ENCODE assay signal across 8 cellular contexts in genomic region chr13:102845630-102846260, GRCh38. TPM values are rescaled to one million over a fixed set of nuclear protein-coding genes. Genes with fewer than 3 reads are reported as not detected.
DNase-seq lines count a peak whose midpoint lies in the region; ATAC-seq, FAIRE-seq and TF ChIP-seq lines count a peak whose summit lies in the region.

TSS of gene ERCC5 (plus strand) at chr13:102846032. CDS start at chr13:102846267, 235 bp downstream.

- POLR2A ChIA-PET in H1 (lab: Charles Lee; ENCODE audit: partially characterized antibody): interaction anchor here (0.7 to 1.8 kb wide), 9 partner anchors 11 to 254 kb away, joined by 3 to 9 read pairs (median 4); partner anchors contain the start of genes TEX30 and TPP2

- H3K14ac ChIP-seq in H1 (ENCODE audit: insufficient read length) (no peak within 1 kb of the TSS), mesenchymal stem cell (ENCODE audit: low read length in 2 of 2) (peak within 1 kb of the TSS in 1 of 2 experiments; percentile 98)

- no peak within 1 kb of the TSS for H2BK120ac ChIP-seq in H1 (replicated peaks; ENCODE audit: low read depth, low read length)
- no peak within 1 kb of the TSS for H2BK120ac ChIP-seq in mesenchymal stem cell (ENCODE audit: low read depth, low read length)

- H4K8ac ChIP-seq in H1 (ENCODE audit: extremely low read depth, insufficient read depth, low read length) (peak within 1 kb of the TSS; percentile 94), mesenchymal stem cell (ENCODE audit: low read length) (peak within 1 kb of the TSS; percentile 88)

- peak within 1 kb of the TSS; percentile 99 for H3K27ac Mint-ChIP-seq in activated CD8-positive, alpha-beta memory T cell treated with anti-CD3 and anti-CD28 coated beads, Interleukin-2, amount 10 ng/mL, durations not matched to agents 7 days and 5 days

- no peak within 1 kb of the TSS for H2BK15ac ChIP-seq in H1 (ENCODE audit: low read length)
- peak within 1 kb of the TSS; percentile 30 for H2BK15ac ChIP-seq in mesenchymal stem cell (ENCODE audit: low read depth, poor library complexity, severe bottlenecking)

- H3K4me1 Mint-ChIP-seq in activated CD8-positive, alpha-beta memory T cell treated with anti-CD3 and anti-CD28 coated beads, Interleukin-2, amount 10 ng/mL, durations not matched to agents 7 days and 5 days: peaks cover 42% of the 10 kb centered on the region

- H3K9me3 Mint-ChIP-seq in activated CD8-positive, alpha-beta memory T cell treated with anti-CD3 and anti-CD28 coated beads, Interleukin-2, amount 10 ng/mL, durations not matched to agents 7 days and 5 days (ENCODE audit: low read depth): no peaks in the 10 kb centered on the region

- peak within 1 kb of the TSS; percentile 39 for H3K4ac ChIP-seq in H1 (replicated peaks; ENCODE audit: insufficient read length, low read depth, low read length)
- H3K4ac ChIP-seq in mesenchymal stem cell (ENCODE audit: low read depth in 1 of 2, low read length in 2 of 2): peak within 1 kb of the TSS; percentile 47 to 95

- H2BK20ac ChIP-seq in H1 (ENCODE audit: low read length): no peak within 1 kb of the TSS

- peaks cover 11% of the 10 kb centered on the region for H3K36me3 Mint-ChIP-seq in activated CD8-positive, alpha-beta memory T cell treated with anti-CD3 and anti-CD28 coated beads, Interleukin-2, amount 10 ng/mL, durations not matched to agents 7 days and 5 days

- H3K23ac ChIP-seq in H1 (ENCODE audit: insufficient read length) (no peak within 1 kb of the TSS), mesenchymal stem cell (ENCODE audit: low read length in 2 of 2) (peak within 1 kb of the TSS in 1 of 2 experiments; percentile 95)

- no peaks in the 10 kb centered on the region for H3K27me3 Mint-ChIP-seq in activated CD8-positive, alpha-beta memory T cell treated with anti-CD3 and anti-CD28 coated beads, Interleukin-2, amount 10 ng/mL, durations not matched to agents 7 days and 5 days

- H4K5ac ChIP-seq in H1 (ENCODE audit: insufficient read length, low read depth, low read length): peak within 1 kb of the TSS; percentile 70

- H3K4me3 ChIP-seq in NT2/D1 (ENCODE audit: insufficient read length, low read depth) (peak within 1 kb of the TSS; percentile 73), H1 (ENCODE audit: extremely low read depth in 1 of 4, insufficient read depth in 2 of 4, low read depth in 3 of 4, low read length in 4 of 4) (peak within 1 kb of the TSS; percentile 64 to 95 (median 90)), mesenchymal stem cell (ENCODE audit: insufficient read depth in 1 of 2, low read depth in 1 of 2, low read length in 2 of 2) (peak within 1 kb of the TSS; percentile 92 to 93)

- peak within 1 kb of the TSS; percentile 87 for H3K27ac ChIP-seq in H1 (ENCODE audit: low read depth, low read length)
- H3K27ac ChIP-seq in mesenchymal stem cell (ENCODE audit: low read length, poor library complexity, severe bottlenecking): peak within 1 kb of the TSS; percentile 92

- no peak within 1 kb of the TSS; the same call in 1 of the 2 replicates for H2AK5ac ChIP-seq in H1 (ENCODE audit: low read depth, low read length)
- peak within 1 kb of the TSS; percentile 39 for H2AK5ac ChIP-seq in mesenchymal stem cell (ENCODE audit: low read length, severe bottlenecking)

- H3K4me2 ChIP-seq in H1 (ENCODE audit: insufficient read depth in 1 of 2, low read depth in 2 of 2, low read length in 2 of 2) (peak within 1 kb of the TSS; percentile 82 to 92), mesenchymal stem cell (ENCODE audit: low read length, poor library complexity, severe bottlenecking) (peak within 1 kb of the TSS; percentile 74)

- TF ChIP-seq RAD21 in H1 (IDR thresholded peaks at IDR 0.05 in 1 of 2, conservative IDR thresholded peaks at IDR 0.05 in 1 of 2; ENCODE audit: low read depth in 2 of 2, low read length in 2 of 2): peak in 1 of 2 experiments; percentile 28; a peak in 2 of 4 replicates

- peak; percentile 51 for FAIRE-seq in HTR-8/SVneo (lab: Jason Lieb, UNC)
- peak; percentile 83 for FAIRE-seq in H1 (lab: Jason Lieb, UNC)

- 1% methylated on average over 49 of the region's 49 CpGs; no CpG with 5 or more reads in 1 of the 2 experiments for WGBS in H1 (ENCODE audit: extremely low coverage in 1 of 2, insufficient coverage in 1 of 2, insufficient read length in 1 of 2, insufficient replicate concordance in 2 of 2, low coverage in 1 of 2, low lambda C conversion rate in 2 of 2, missing lambda C conversion rate in 1 of 2), 2 experiments
- under 1% methylated on average over 49 of the region's 49 CpGs for WGBS in mesenchymal stem cell

- no peaks in the 10 kb centered on the region for H3K36me3 ChIP-seq in NT2/D1 (ENCODE audit: insufficient read depth, insufficient read length, low read length)
- no peaks in the 10 kb centered on the region for H3K36me3 ChIP-seq in H1 (ENCODE audit: control insufficient read depth in 2 of 4, insufficient read depth in 4 of 4, low read length in 3 of 4)
- peaks cover 5 to 29% of the 10 kb centered on the region in 2 experiments for H3K36me3 ChIP-seq in mesenchymal stem cell (ENCODE audit: control insufficient read depth in 1 of 2, insufficient read depth in 2 of 2, low read depth in 1 of 2, low read length in 2 of 2)

- peak; percentile 75 to 92 for TF ChIP-seq POLR2A in H1 (IDR thresholded peaks at IDR 0.05; ENCODE audit: control extremely low read depth in 1 of 2, low read depth in 2 of 2, low read length in 2 of 2)

- H3K27me3 ChIP-seq in NT2/D1 (ENCODE audit: insufficient read depth, insufficient read length) (no peaks in the 10 kb centered on the region), H1 (replicated peaks in 1 of 4; ENCODE audit: control insufficient read depth in 3 of 4, extremely low read depth in 1 of 4, insufficient read depth in 3 of 4, low read length in 3 of 4) (no peaks in the 10 kb centered on the region), mesenchymal stem cell (ENCODE audit: control insufficient read depth in 1 of 2, insufficient read depth in 1 of 2, low read length in 2 of 2) (no peaks in the 10 kb centered on the region)

- peak; percentile 78 for ATAC-seq in GM21367 (IDR thresholded peaks at IDR 0.05; ENCODE audit: unreplicated experiment)
- ATAC-seq in activated CD8-positive, alpha-beta memory T cell treated with anti-CD3 and anti-CD28 coated beads, Interleukin-2, amount 10 ng/mL, durations not matched to agents 7 days and 5 days: peak; percentile 88

- H3K79me1 ChIP-seq in H1 (ENCODE audit: low read depth, low read length) (0 out of 2 replicates have a peak, but pooled peaks cover 2% of the 10 kb centered on the region), mesenchymal stem cell (replicated peaks; ENCODE audit: low read length, poor library complexity, severe bottlenecking) (peaks cover 7% of the 10 kb centered on the region)

- H3K4me1 ChIP-seq in NT2/D1 (ENCODE audit: insufficient read depth, insufficient read length) (no peaks in the 10 kb centered on the region), H1 (replicated peaks in 1 of 4; ENCODE audit: control insufficient read depth in 3 of 4, insufficient read depth in 4 of 4, low read length in 3 of 4) (peaks cover 0 to 2% (median 0%) of the 10 kb centered on the region in 4 experiments; a peak in 1 of 7 replicates), mesenchymal stem cell (ENCODE audit: control insufficient read depth, insufficient read depth, low read depth, low read length) (peaks cover 5% of the 10 kb centered on the region)

- peak within 1 kb of the TSS; percentile 81; the same call in 1 of the 2 replicates for H3K18ac ChIP-seq in H1 (ENCODE audit: extremely low read depth, low read length)
- H3K18ac ChIP-seq in mesenchymal stem cell (ENCODE audit: low read depth in 1 of 2, low read length in 2 of 2): peak within 1 kb of the TSS; percentile 85 to 94

- no peaks in the 10 kb centered on the region for H3K9me3 ChIP-seq in NT2/D1 (ENCODE audit: insufficient read depth, low read length)
- no peaks in the 10 kb centered on the region for H3K9me3 ChIP-seq in H1 (ENCODE audit: insufficient read depth in 2 of 2, low read depth in 1 of 2, low read length in 1 of 2)
- H3K9me3 ChIP-seq in mesenchymal stem cell (ENCODE audit: control insufficient read depth, low read length): no peaks in the 10 kb centered on the region

- peak within 1 kb of the TSS; percentile 99 for H3K4me3 Mint-ChIP-seq in activated CD8-positive, alpha-beta memory T cell treated with anti-CD3 and anti-CD28 coated beads, Interleukin-2, amount 10 ng/mL, durations not matched to agents 7 days and 5 days

- H2AFZ ChIP-seq in H1 (ENCODE audit: low read length) (peak within 1 kb of the TSS; percentile 93), mesenchymal stem cell (ENCODE audit: low read depth, low read length) (peak within 1 kb of the TSS; percentile 72)

- H2BK5ac ChIP-seq in H1 (ENCODE audit: low read depth, low read length): peak within 1 kb of the TSS; percentile 77; the same call in 1 of the 2 replicates
- H2BK5ac ChIP-seq in mesenchymal stem cell (ENCODE audit: low read depth, low read length, poor library complexity, severe bottlenecking): peak within 1 kb of the TSS; percentile 87

- peak in 1 of 3 experiments; percentile 1; a peak in 1 of 4 replicates for TF ChIP-seq CTCF in H1 (IDR thresholded peaks at IDR 0.05; ENCODE audit: control extremely low read depth in 1 of 3, insufficient read depth in 1 of 3, low read depth in 1 of 3, low read length in 3 of 3)

- peak in 1 of 2 experiments; percentile 66; a peak in 1 of 3 replicates for TF ChIP-seq EP300 in H1 (IDR thresholded peaks at IDR 0.05; ENCODE audit: borderline replicate concordance in 1 of 2, low read depth in 2 of 2, low read length in 2 of 2)

- H2BK12ac ChIP-seq in H1 (ENCODE audit: low read depth, low read length): no peak within 1 kb of the TSS
- peak within 1 kb of the TSS in 1 of 2 experiments; percentile 37 for H2BK12ac ChIP-seq in mesenchymal stem cell (ENCODE audit: low read length in 2 of 2)

- peak within 1 kb of the TSS; percentile 94 for H3K56ac ChIP-seq in H1 (replicated peaks; ENCODE audit: insufficient read length, low read depth, low read length)

- peaks cover 7% of the 10 kb centered on the region; the same call in 1 of the 2 replicates for H3K23me2 ChIP-seq in H1 (ENCODE audit: low read depth, low read length)

- DNase-seq in COLO829 (ENCODE audit: low spot score) (peak; percentile 69), HTR-8/SVneo (ENCODE audit: insufficient read length, low spot score) (peak; percentile 64), NT2/D1 (ENCODE audit: low read depth, low spot score) (peak; percentile 87), H1 (ENCODE audit: low read depth in 1 of 2, low spot score in 2 of 2) (peak; percentile 75 to 96), mesenchymal stem cell (peak; percentile 97)
- peak; percentile 97 for DNase-seq in activated CD8-positive, alpha-beta memory T cell treated with anti-CD3 and anti-CD28 coated beads, Interleukin-2, amount 10 ng/mL, durations not matched to agents 7 days and 5 days
- peak; percentile 92 for DNase-seq in stimulated activated CD8-positive, alpha-beta memory T cell treated with anti-CD3 and anti-CD28 coated beads, Interleukin-12 subunit alpha, Interleukin-12 subunit beta, amount 100 ng/mL, for 4 hours (ENCODE audit: low read depth)

- no peaks in the 10 kb centered on the region for H4K20me1 ChIP-seq in H1 (replicated peaks in 1 of 2; ENCODE audit: control insufficient read depth in 1 of 2, insufficient read depth in 2 of 2, low read length in 2 of 2)

- CTCF ChIA-PET in activated CD8-positive, alpha-beta memory T cell treated with anti-CD3 and anti-CD28 coated beads, Interleukin-2, amount 10 ng/mL, durations not matched to agents 7 days and 5 days (lab: Charles Lee): interaction anchor here (0.7 to 3.8 kb wide), 13 partner anchors 9 to 289 kb away, joined by 3 to 28 read pairs (median 6); partner anchors contain the start of genes TEX30 and TPP2
- CTCF ChIA-PET in H1 (lab: Charles Lee; ENCODE audit: partially characterized antibody): interaction anchor here (0.7 to 3.3 kb wide), 11 partner anchors 45 to 1119 kb away, joined by 3 to 14 read pairs (median 4); no protein-coding TSS in a partner anchor

- H3K9ac ChIP-seq in NT2/D1 (ENCODE audit: insufficient read length, low read depth) (peak within 1 kb of the TSS; percentile 81), H1 (replicated peaks in 1 of 4; ENCODE audit: extremely low read depth in 1 of 4, low read depth in 3 of 4, low read length in 3 of 4) (peak within 1 kb of the TSS; percentile 38 to 77 (median 74)), mesenchymal stem cell (ENCODE audit: low read length) (peak within 1 kb of the TSS; percentile 99)

- H4K91ac ChIP-seq in H1 (replicated peaks; ENCODE audit: insufficient read length, low read length) (peak within 1 kb of the TSS; percentile 93), mesenchymal stem cell (ENCODE audit: low read length) (peak within 1 kb of the TSS; percentile 76)

- 0 out of 4 replicates have a peak, but pooled peaks cover 0 to 5% of the 10 kb centered on the region in 2 experiments for H3K79me2 ChIP-seq in H1 (ENCODE audit: control insufficient read depth in 1 of 2, insufficient read depth in 2 of 2, low read length in 2 of 2)

RNA-seq across cellular contexts. Expression of gene ERCC5, which starts in this region (rescaled TPM):
- 10 to 100 TPM; 75.8 to 76.1 TPM for total RNA-seq in activated CD8-positive, alpha-beta memory T cell treated with anti-CD3 and anti-CD28 coated beads, Interleukin-2, amount 10 ng/mL, durations not matched to agents 7 days and 5 days
- total RNA-seq in H1 (2021; fragmentation: NEBNext Ultra II Directional; extraction: Animal tissue kit (Norgen Biotek cat#: 25700)): 24.4 and 28.3 TPM in 2 replicates
- 3.7 and 3.8 TPM in 2 replicates for polyA plus RNA-seq in H1 (2011; rRNA removed)
- polyA plus RNA-seq in H1 (2011; cell fraction: cytosol; rRNA removed): 6.1 TPM
- polyA plus RNA-seq in H1 (2011; cell fraction: nucleus; rRNA removed): 8.6 TPM
- 11.5 to 17.6 TPM (median 15.3 TPM) in 4 replicates for polyA plus RNA-seq in H1 (2012, experiment 1 of 2)
- polyA plus RNA-seq in H1 (2012, experiment 2 of 2): 0.89 TPM
- polyA plus RNA-seq in H1 (2013, experiment 1 of 2): 18.0 TPM
- 17.3 TPM for polyA plus RNA-seq in H1 (2013, experiment 2 of 2)
- polyA minus RNA-seq in H1 (2011; rRNA and poly(A)+ RNA removed): 5.0 and 8.5 TPM in 2 replicates
- polyA minus RNA-seq in H1 (2011; cell fraction: cytosol; rRNA and poly(A)+ RNA removed): 6.2 TPM
- 8.1 TPM for polyA minus RNA-seq in H1 (2011; cell fraction: nucleus; rRNA and poly(A)+ RNA removed)
- polyA plus RNA-seq in mesenchymal stem cell (2013, experiment 1 of 2): 38.4 TPM
- polyA plus RNA-seq in mesenchymal stem cell (2013, experiment 2 of 2): 35.9 TPM

Comparison
In these comparisons a context has a peak if more than half of its experiments do, and no peak if none do; other contexts are left out.
1. Peak in every context shown above with its lines: DNase-seq, ATAC-seq, H3K4me3 ChIP-seq and H3K27ac ChIP-seq.